In genomic region chr6:108650781-108651180, GRCh38 we compare ENCODE assay signal across 11 cellular contexts.
DNase-seq lines count a peak whose midpoint lies in the region; ATAC-seq and TF ChIP-seq lines count a peak whose summit lies in the region.
"Had no signal": no experiment of that assay in that cellular context is flagged by ENCODE, and none has a peak within 500 bp of the region (broad histone marks: within the 10 kb centered on the region; RNA-seq: fewer than 3 reads in every experiment).

No MANE protein-coding gene starts in this region.

- TF ChIP-seq EP300 in stomach (IDR thresholded peaks at IDR 0.05): no peak

- H3K9me3 ChIP-seq in SK-N-MC (ENCODE audit: low read depth, low read length) (no peaks in the 10 kb centered on the region), stomach (no peaks in the 10 kb centered on the region)

- 44 to 60% (median 52%) methylated on average over 5 of the region's 5 CpGs for WGBS in stomach, 5 donors

- intact Hi-C loops in stomach (cut with DNase I; ENCODE audit: low total_unique reads): no loop called here

- H3K4me3 ChIP-seq in SK-N-MC (0 out of 2 replicates have a peak overlapping the region, but pooled peaks have one; percentile 29), fibroblast of villous mesenchyme (ENCODE audit: low read depth, low read length) (no peak overlapping the region), stomach (no peak overlapping the region)

- H3K27me3 ChIP-seq in stomach: no peaks in the 10 kb centered on the region

- no peaks in the 10 kb centered on the region for H3K36me3 ChIP-seq in SK-N-MC (ENCODE audit: insufficient read depth, low read length)
- peaks cover 0 to 9% (median 4%) of the 10 kb centered on the region in 4 donors for H3K36me3 ChIP-seq in stomach

- peak; percentile 71 for DNase-seq in HS-5 (ENCODE audit: low read depth)
- no peak for DNase-seq in SK-N-MC (ENCODE audit: low read depth, low spot score)
- peak; percentile 85 for DNase-seq in fibroblast of villous mesenchyme (ENCODE audit: low read depth)
- DNase-seq in stomach: no peak
- no peak for DNase-seq in dermis blood vessel endothelial cell
- no peak for DNase-seq in stimulated activated CD4-positive, alpha-beta T cell treated with anti-CD3 and anti-CD28 coated beads, Interleukin-2, amount 100 ng/mL, for 48 hours
- DNase-seq in SW 1271 (lab: John Stamatoyannopoulos, UW): no peak
- DNase-seq: activated CD8-positive, alpha-beta T cell treated with anti-CD3 and anti-CD28 coated beads for 36 hours; mesendoderm; NCI-H774 had no signal

- no peak for ATAC-seq in GM18498 (IDR thresholded peaks at IDR 0.05; ENCODE audit: unreplicated experiment)
- ATAC-seq: activated CD8-positive, alpha-beta T cell treated with anti-CD3 and anti-CD28 coated beads for 36 hours had no signal

- H3K9ac ChIP-seq in SK-N-MC (ENCODE audit: insufficient read length): no peak overlapping the region

- no peak for TF ChIP-seq CTCF in fibroblast of villous mesenchyme (IDR thresholded peaks at IDR 0.05; ENCODE audit: insufficient read depth, low read depth, low read length)
- no peak for TF ChIP-seq CTCF in stomach (IDR thresholded peaks at IDR 0.05)

- peaks cover 28 to 99% (median 79%) of the 10 kb centered on the region in 4 donors for H3K4me1 ChIP-seq in stomach

- H3K27ac ChIP-seq in SK-N-MC (peak overlapping the region; percentile 59; the same call in 1 of the 2 replicates), stomach (peak overlapping the region in 4 of 5 donors; percentile 73 to 87 (median 80))

- TF ChIP-seq POLR2A in stomach (IDR thresholded peaks at IDR 0.05): no peak

Comparison
In these comparisons a context has a peak if more than half of its experiments do, and no peak if none do; other contexts are left out.
1. DNase-seq: peak in HS-5 (single experiment) and fibroblast of villous mesenchyme (single experiment); none in SK-N-MC (single experiment), stomach (single experiment), dermis blood vessel endothelial cell (single experiment), stimulated activated CD4-positive, alpha-beta T cell treated with anti-CD3 and anti-CD28 coated beads, Interleukin-2, amount 100 ng/mL, for 48 hours (0 of 2) and SW 1271 (0 of 2).